In the genomic region with DNA sequence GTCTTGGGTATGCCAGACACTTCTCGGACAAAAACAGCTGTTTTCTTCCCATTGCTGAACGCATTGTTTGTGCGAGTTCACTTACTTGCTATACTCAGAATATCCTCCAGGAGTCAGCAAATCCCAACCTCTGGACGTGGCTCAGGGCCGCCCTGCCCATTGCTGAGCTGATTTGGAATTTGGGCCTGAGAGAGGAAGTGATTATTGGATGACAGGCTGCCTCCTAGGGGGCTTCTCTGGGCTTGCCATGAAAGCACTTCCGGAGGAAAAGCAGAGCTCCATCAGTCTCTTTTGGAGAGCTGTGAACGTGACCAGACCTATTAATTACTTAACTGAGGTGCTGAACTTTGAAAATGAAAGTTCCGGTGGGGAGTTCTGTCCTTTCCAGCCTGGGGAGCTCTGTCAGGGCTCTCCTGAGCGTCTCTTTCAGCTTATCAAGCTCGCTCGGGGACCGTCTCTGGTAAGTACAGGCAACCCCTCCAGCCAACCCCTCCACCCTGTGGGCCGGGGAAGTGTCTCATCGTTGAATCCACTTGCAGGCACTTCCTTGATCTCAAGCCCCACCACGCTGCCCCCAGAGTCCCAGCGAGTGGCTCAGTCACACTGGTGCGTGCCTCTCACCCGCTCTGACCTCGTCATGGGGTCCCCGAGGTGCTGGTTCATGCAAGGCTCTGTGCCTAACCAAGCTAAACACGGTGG, we compare ENCODE assay signal across 1 cellular context.
TF ChIP-seq lines count a peak whose summit lies in the region.

No MANE protein-coding gene starts in this region.

TF ChIP-seq in GM12878, 131 proteins besides CTCF, POLR2A, EP300 and RAD21 (continued from another document and continues in another):
- no peak for TF ChIP-seq PKNOX1 (IDR thresholded peaks at IDR 0.05)
- no peak for TF ChIP-seq MTA3 (IDR thresholded peaks at IDR 0.05; ENCODE audit: borderline replicate concordance, low read length)
- TF ChIP-seq STAT1 (conservative IDR thresholded peaks at IDR 0.05), result no peak
- TF ChIP-seq EED (IDR thresholded peaks at IDR 0.05; ENCODE audit: low read depth), result peak; percentile 60; the same call in 1 of the 2 replicates
- no peak for TF ChIP-seq ZNF384 (IDR thresholded peaks at IDR 0.05; ENCODE audit: borderline replicate concordance, low read depth, low read length)
- TF ChIP-seq JUNB (IDR thresholded peaks at IDR 0.05), result no peak
- TF ChIP-seq NR2C2 (IDR thresholded peaks at IDR 0.05; ENCODE audit: borderline replicate concordance, control insufficient read depth, insufficient read length, low read depth), result no peak
- TF ChIP-seq, protein P1, sequence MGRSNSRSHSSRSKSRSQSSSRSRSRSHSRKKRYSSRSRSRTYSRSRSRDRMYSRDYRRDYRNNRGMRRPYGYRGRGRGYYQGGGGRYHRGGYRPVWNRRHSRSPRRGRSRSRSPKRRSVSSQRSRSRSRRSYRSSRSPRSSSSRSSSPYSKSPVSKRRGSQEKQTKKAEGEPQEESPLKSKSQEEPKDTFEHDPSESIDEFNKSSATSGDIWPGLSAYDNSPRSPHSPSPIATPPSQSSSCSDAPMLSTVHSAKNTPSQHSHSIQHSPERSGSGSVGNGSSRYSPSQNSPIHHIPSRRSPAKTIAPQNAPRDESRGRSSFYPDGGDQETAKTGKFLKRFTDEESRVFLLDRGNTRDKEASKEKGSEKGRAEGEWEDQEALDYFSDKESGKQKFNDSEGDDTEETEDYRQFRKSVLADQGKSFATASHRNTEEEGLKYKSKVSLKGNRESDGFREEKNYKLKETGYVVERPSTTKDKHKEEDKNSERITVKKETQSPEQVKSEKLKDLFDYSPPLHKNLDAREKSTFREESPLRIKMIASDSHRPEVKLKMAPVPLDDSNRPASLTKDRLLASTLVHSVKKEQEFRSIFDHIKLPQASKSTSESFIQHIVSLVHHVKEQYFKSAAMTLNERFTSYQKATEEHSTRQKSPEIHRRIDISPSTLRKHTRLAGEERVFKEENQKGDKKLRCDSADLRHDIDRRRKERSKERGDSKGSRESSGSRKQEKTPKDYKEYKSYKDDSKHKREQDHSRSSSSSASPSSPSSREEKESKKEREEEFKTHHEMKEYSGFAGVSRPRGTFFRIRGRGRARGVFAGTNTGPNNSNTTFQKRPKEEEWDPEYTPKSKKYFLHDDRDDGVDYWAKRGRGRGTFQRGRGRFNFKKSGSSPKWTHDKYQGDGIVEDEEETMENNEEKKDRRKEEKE (IDR thresholded peaks at IDR 0.05), result no peak
- no peak for TF ChIP-seq ZNF274 (IDR thresholded peaks at IDR 0.05; ENCODE audit: insufficient read depth, insufficient read length)
- TF ChIP-seq RELA (IDR thresholded peaks at IDR 0.05; ENCODE audit: borderline replicate concordance, partially characterized antibody), result no peak
- no peak for TF ChIP-seq NKRF (conservative IDR thresholded peaks at IDR 0.05)
- no peak for TF ChIP-seq NRF1 (conservative IDR thresholded peaks at IDR 0.05; ENCODE audit: low read depth, low read length)
- TF ChIP-seq PAX8 (IDR thresholded peaks at IDR 0.05), result no peak
- no peak for TF ChIP-seq ESRRA (IDR thresholded peaks at IDR 0.05; ENCODE audit: low read length)
- no peak for TF ChIP-seq SMARCA5 (IDR thresholded peaks at IDR 0.05)
- TF ChIP-seq RUNX3 (IDR thresholded peaks at IDR 0.05; ENCODE audit: low read length), result no peak
- no peak for TF ChIP-seq EZH2 (IDR thresholded peaks at IDR 0.05; ENCODE audit: borderline replicate concordance, control insufficient read depth, low read depth, low read length)
- peak; percentile 90 for TF ChIP-seq SMC3 (IDR thresholded peaks at IDR 0.05; ENCODE audit: borderline replicate concordance, low read length)
- TF ChIP-seq ZNF217 (IDR thresholded peaks at IDR 0.05), result no peak
- no peak for TF ChIP-seq SIN3A (IDR thresholded peaks at IDR 0.05; ENCODE audit: low read depth, low read length)
- no peak for TF ChIP-seq NFYA (IDR thresholded peaks at IDR 0.05; ENCODE audit: borderline replicate concordance, low read depth, low read length)
- no peak for TF ChIP-seq SREBF1 (IDR thresholded peaks at IDR 0.05; ENCODE audit: low read length)
- TF ChIP-seq, protein P2, sequence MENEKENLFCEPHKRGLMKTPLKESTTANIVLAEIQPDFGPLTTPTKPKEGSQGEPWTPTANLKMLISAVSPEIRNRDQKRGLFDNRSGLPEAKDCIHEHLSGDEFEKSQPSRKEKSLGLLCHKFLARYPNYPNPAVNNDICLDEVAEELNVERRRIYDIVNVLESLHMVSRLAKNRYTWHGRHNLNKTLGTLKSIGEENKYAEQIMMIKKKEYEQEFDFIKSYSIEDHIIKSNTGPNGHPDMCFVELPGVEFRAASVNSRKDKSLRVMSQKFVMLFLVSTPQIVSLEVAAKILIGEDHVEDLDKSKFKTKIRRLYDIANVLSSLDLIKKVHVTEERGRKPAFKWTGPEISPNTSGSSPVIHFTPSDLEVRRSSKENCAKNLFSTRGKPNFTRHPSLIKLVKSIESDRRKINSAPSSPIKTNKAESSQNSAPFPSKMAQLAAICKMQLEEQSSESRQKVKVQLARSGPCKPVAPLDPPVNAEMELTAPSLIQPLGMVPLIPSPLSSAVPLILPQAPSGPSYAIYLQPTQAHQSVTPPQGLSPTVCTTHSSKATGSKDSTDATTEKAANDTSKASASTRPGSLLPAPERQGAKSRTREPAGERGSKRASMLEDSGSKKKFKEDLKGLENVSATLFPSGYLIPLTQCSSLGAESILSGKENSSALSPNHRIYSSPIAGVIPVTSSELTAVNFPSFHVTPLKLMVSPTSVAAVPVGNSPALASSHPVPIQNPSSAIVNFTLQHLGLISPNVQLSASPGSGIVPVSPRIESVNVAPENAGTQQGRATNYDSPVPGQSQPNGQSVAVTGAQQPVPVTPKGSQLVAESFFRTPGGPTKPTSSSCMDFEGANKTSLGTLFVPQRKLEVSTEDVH (IDR thresholded peaks at IDR 0.05; ENCODE audit: low read depth, partially characterized antibody), result no peak
- no peak for TF ChIP-seq POLR2AphosphoS2 (IDR thresholded peaks at IDR 0.05; ENCODE audit: low read depth, low read length)
- TF ChIP-seq PML (IDR thresholded peaks at IDR 0.05; ENCODE audit: low read length), result no peak
- no peak for TF ChIP-seq RB1 (IDR thresholded peaks at IDR 0.05; ENCODE audit: borderline replicate concordance)
- no peak for TF ChIP-seq CHD4 (IDR thresholded peaks at IDR 0.05)
- TF ChIP-seq ELK1 (IDR thresholded peaks at IDR 0.05; ENCODE audit: low read depth, low read length), result peak; percentile 60; the same call in 1 of the 2 replicates
- TF ChIP-seq POU2F2 (IDR thresholded peaks at IDR 0.05; ENCODE audit: borderline replicate concordance, low read depth, low read length), result no peak
- TF ChIP-seq SRF (IDR thresholded peaks at IDR 0.05; ENCODE audit: low read depth in 2 of 2, low read length in 2 of 2), result peak; percentile 52 to 80
- no peak for TF ChIP-seq IRF4 (IDR thresholded peaks at IDR 0.05; ENCODE audit: low read depth, low read length)
- no peak for TF ChIP-seq USF2 (IDR thresholded peaks at IDR 0.05; ENCODE audit: borderline replicate concordance, low read depth, low read length)
- peak in 1 of 2 experiments; percentile 51; a peak in 1 of 4 replicates for TF ChIP-seq ETV6 (conservative IDR thresholded peaks at IDR 0.05 in 1 of 2, IDR thresholded peaks at IDR 0.05 in 1 of 2; ENCODE audit: borderline replicate concordance in 1 of 2, low read depth in 1 of 2)
- TF ChIP-seq, protein P3, sequence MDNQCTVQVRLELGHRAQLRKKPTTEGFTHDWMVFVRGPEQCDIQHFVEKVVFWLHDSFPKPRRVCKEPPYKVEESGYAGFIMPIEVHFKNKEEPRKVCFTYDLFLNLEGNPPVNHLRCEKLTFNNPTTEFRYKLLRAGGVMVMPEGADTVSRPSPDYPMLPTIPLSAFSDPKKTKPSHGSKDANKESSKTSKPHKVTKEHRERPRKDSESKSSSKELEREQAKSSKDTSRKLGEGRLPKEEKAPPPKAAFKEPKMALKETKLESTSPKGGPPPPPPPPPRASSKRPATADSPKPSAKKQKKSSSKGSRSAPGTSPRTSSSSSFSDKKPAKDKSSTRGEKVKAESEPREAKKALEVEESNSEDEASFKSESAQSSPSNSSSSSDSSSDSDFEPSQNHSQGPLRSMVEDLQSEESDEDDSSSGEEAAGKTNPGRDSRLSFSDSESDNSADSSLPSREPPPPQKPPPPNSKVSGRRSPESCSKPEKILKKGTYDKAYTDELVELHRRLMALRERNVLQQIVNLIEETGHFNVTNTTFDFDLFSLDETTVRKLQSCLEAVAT (IDR thresholded peaks at IDR 0.05), result no peak
- no peak for TF ChIP-seq ZBTB40 (IDR thresholded peaks at IDR 0.05; ENCODE audit: borderline replicate concordance)
- TF ChIP-seq SPI1 (IDR thresholded peaks at IDR 0.05; ENCODE audit: borderline replicate concordance, insufficient read depth, low read depth, low read length), result peak; percentile 88
- TF ChIP-seq TCF7 (IDR thresholded peaks at IDR 0.05; ENCODE audit: borderline replicate concordance), result no peak
- TF ChIP-seq SMAD5 (IDR thresholded peaks at IDR 0.05; ENCODE audit: low read depth), result no peak
- TF ChIP-seq, protein P4, sequence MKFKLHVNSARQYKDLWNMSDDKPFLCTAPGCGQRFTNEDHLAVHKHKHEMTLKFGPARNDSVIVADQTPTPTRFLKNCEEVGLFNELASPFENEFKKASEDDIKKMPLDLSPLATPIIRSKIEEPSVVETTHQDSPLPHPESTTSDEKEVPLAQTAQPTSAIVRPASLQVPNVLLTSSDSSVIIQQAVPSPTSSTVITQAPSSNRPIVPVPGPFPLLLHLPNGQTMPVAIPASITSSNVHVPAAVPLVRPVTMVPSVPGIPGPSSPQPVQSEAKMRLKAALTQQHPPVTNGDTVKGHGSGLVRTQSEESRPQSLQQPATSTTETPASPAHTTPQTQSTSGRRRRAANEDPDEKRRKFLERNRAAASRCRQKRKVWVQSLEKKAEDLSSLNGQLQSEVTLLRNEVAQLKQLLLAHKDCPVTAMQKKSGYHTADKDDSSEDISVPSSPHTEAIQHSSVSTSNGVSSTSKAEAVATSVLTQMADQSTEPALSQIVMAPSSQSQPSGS (IDR thresholded peaks at IDR 0.05; ENCODE audit: low read length), result no peak
- no peak for TF ChIP-seq CBX3 (IDR thresholded peaks at IDR 0.05; ENCODE audit: borderline replicate concordance, low read depth)
